ENCODE assay signal across 22 cellular contexts in genomic region chr9:87100001-87100400, GRCh38.
"Had no signal": no experiment of that assay in that cellular context is flagged by ENCODE, and none has a peak within 500 bp of the region (broad histone marks: within the 10 kb centered on the region; RNA-seq: fewer than 3 reads in every experiment).

No MANE protein-coding gene starts in this region.

- ATAC-seq: left colon; left lung; mucosa of descending colon; naive thymus-derived CD4-positive, alpha-beta T cell; natural killer cell treated with Interleukin-12 subunit alpha and Interleukin-12 subunit beta and Interleukin-15 and Interleukin-18, amount 100 ng/mL, for 72 hours; right cardiac atrium; stimulated activated effector memory CD8-positive, alpha-beta T cell treated with anti-CD3 and anti-CD28 coated beads, Interleukin-12 subunit alpha, Interleukin-12 subunit beta, amount 100 ng/mL, for 72 hours; upper lobe of right lung had no signal

- H3K4me1 Mint-ChIP-seq: immature natural killer cell; naive thymus-derived CD4-positive, alpha-beta T cell; stimulated activated effector memory CD8-positive, alpha-beta T cell treated with anti-CD3 and anti-CD28 coated beads, Interleukin-12 subunit alpha, Interleukin-12 subunit beta, amount 100 ng/mL, for 72 hours had no signal

- H3K9me3 Mint-ChIP-seq: immature natural killer cell; natural killer cell treated with Interleukin-12 subunit alpha and Interleukin-12 subunit beta and Interleukin-15 and Interleukin-18, amount 100 ng/mL, for 72 hours; neural crest cell; stimulated activated effector memory CD8-positive, alpha-beta T cell treated with anti-CD3 and anti-CD28 coated beads, Interleukin-12 subunit alpha, Interleukin-12 subunit beta, amount 100 ng/mL, for 72 hours; stimulated activated naive CD8-positive, alpha-beta T cell treated with anti-CD3 and anti-CD28 coated beads, Interleukin-15, Interleukin-2, amounts not matched to agents 100 ng/mL and 50 ng/mL, for 24 hours had no signal

- H3K4me3 Mint-ChIP-seq: immature natural killer cell; naive thymus-derived CD4-positive, alpha-beta T cell; natural killer cell treated with Interleukin-12 subunit alpha and Interleukin-12 subunit beta and Interleukin-15 and Interleukin-18, amount 100 ng/mL, for 72 hours; neural crest cell; stimulated activated effector memory CD8-positive, alpha-beta T cell treated with anti-CD3 and anti-CD28 coated beads, Interleukin-12 subunit alpha, Interleukin-12 subunit beta, amount 100 ng/mL, for 72 hours; stimulated activated naive CD8-positive, alpha-beta T cell treated with anti-CD3 and anti-CD28 coated beads, Interleukin-15, Interleukin-2, amounts not matched to agents 100 ng/mL and 50 ng/mL, for 24 hours had no signal

- DNase-seq: heart left ventricle; hypothalamus; immature natural killer cell; kidney; left colon; left lung; mesendoderm; midbrain; mucosa of descending colon; naive thymus-derived CD4-positive, alpha-beta T cell; nucleus accumbens; psoas muscle; right cardiac atrium; stimulated activated CD4-positive, alpha-beta T cell treated with anti-CD3 and anti-CD28 coated beads, Interleukin-12 subunit alpha, Interleukin-12 subunit beta, amount 100 ng/mL, for 4 hours; stimulated activated CD4-positive, alpha-beta T cell treated with anti-CD3 and anti-CD28 coated beads, Interleukin-4, amount 100 ng/mL, for 24 hours; stimulated activated naive CD4-positive, alpha-beta T cell; tibial artery; upper lobe of right lung had no signal

- H3K27ac Mint-ChIP-seq: immature natural killer cell; naive thymus-derived CD4-positive, alpha-beta T cell; natural killer cell treated with Interleukin-12 subunit alpha and Interleukin-12 subunit beta and Interleukin-15 and Interleukin-18, amount 100 ng/mL, for 72 hours; stimulated activated effector memory CD8-positive, alpha-beta T cell treated with anti-CD3 and anti-CD28 coated beads, Interleukin-12 subunit alpha, Interleukin-12 subunit beta, amount 100 ng/mL, for 72 hours; stimulated activated naive CD8-positive, alpha-beta T cell treated with anti-CD3 and anti-CD28 coated beads, Interleukin-15, Interleukin-2, amounts not matched to agents 100 ng/mL and 50 ng/mL, for 24 hours had no signal

- H3K36me3 Mint-ChIP-seq: immature natural killer cell; naive thymus-derived CD4-positive, alpha-beta T cell; natural killer cell treated with Interleukin-12 subunit alpha and Interleukin-12 subunit beta and Interleukin-15 and Interleukin-18, amount 100 ng/mL, for 72 hours; stimulated activated effector memory CD8-positive, alpha-beta T cell treated with anti-CD3 and anti-CD28 coated beads, Interleukin-12 subunit alpha, Interleukin-12 subunit beta, amount 100 ng/mL, for 72 hours had no signal
